6 cellular contexts compared by ENCODE assay signal in the genomic region with DNA sequence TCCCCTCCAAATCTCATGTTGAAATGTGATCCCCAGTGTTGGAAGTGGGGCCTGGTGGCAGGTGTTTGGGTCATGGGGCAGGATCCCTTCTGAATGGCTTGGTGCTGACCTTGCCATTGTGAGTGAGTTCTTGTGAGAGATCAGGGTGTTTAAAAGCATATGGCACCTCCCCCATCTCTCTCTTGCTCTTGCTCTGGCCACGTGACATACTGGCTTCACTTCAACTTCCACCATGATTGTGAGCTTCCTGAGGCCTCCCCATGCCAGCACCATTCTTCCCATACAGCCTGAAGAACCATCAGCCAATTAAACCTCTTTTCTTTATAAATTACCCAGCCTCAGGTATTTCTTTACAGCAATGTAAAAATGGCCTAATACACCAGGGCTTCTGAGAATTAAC.
"Had no signal": no experiment of that assay in that cellular context is flagged by ENCODE, and none has a peak within 500 bp of the region (broad histone marks: within the 10 kb centered on the region; RNA-seq: fewer than 3 reads in every experiment).

No MANE protein-coding gene starts in this region.

- DNase-seq: GM23248, H7, HCEC 1CT, IMR-90, KG1 had no signal

- H2AFZ ChIP-seq: GM23248 had no signal

- H3K4me3 ChIP-seq: GM23248, K562 had no signal

- ATAC-seq: K562 had no signal

- H3K9ac ChIP-seq: GM23248 had no signal

- H3K27ac ChIP-seq: GM23248 had no signal
